8 cellular contexts compared by ENCODE assay signal in genomic region chr1:9652379-9653194, GRCh38. TPM values are rescaled to one million over a fixed set of nuclear protein-coding genes. Genes with fewer than 3 reads are reported as not detected.
DNase-seq lines count a peak whose midpoint lies in the region; ATAC-seq, FAIRE-seq and TF ChIP-seq lines count a peak whose summit lies in the region.

No MANE protein-coding gene starts in this region.

- under 1% methylated on average over 42 of the region's 55 CpGs for WGBS in GM12878 (ENCODE audit: insufficient coverage, insufficient replicate concordance, low lambda C conversion rate, missing lambda C conversion rate)
- 6% methylated on average over 25 of the region's 55 CpGs for WGBS in suprapubic skin

- no peak for TF ChIP-seq RAD21 in GM12878 (IDR thresholded peaks at IDR 0.05; ENCODE audit: insufficient read depth, low read depth, low read length)

- peak overlapping the region; percentile 86 for H3K4me3 ChIP-seq in GM12878
- peak overlapping the region; percentile 64 for H3K4me3 ChIP-seq in lower lobe of right lung
- peak overlapping the region; percentile 59 for H3K4me3 ChIP-seq in suprapubic skin
- no peak overlapping the region for H3K4me3 ChIP-seq in MM.1S (ENCODE audit: low read length)

- no peaks in the 10 kb centered on the region for H3K27me3 Mint-ChIP-seq in T-cell

- DNase-seq in NCI-H748 (lab: John Stamatoyannopoulos, UW; ENCODE audit: unreplicated experiment) (peak; percentile 29), NCI-H748 treated with DMSO at 0.1 percent for 48 hours (lab: John Stamatoyannopoulos, UW) (no peak), T-cell (peak; percentile 53 to 83 (median 74)), GM12878 (ENCODE audit: low read depth, low spot score) (no peak), lower lobe of right lung (peak; percentile 70), suprapubic skin (ENCODE audit: low spot score in 2 of 2) (no peak), MM.1S (no peak)

- peak overlapping the region; percentile 96 to 100 (median 97) for H3K4me3 Mint-ChIP-seq in T-cell

- intact Hi-C loops in GM12878 (cut with micrococcal nuclease; ENCODE audit: unreplicated experiment) (loop anchor here (2.0 kb wide), 1 partner anchor 64 kb away; the partner anchor contains the start of gene TMEM201), lower lobe of right lung (cut with DNase I) (no loop called here)

- no peak for FAIRE-seq in GM12878 (lab: Jason Lieb, UNC)

- H3K27ac ChIP-seq in GM12878 (ENCODE audit: control insufficient read depth, insufficient read depth) (peak overlapping the region; percentile 89), lower lobe of right lung (peak overlapping the region; percentile 80), suprapubic skin (peak overlapping the region; percentile 66), MM.1S (ENCODE audit: low read length) (no peak overlapping the region)

- TF ChIP-seq CTCF in GM12878 (IDR thresholded peaks at IDR 0.05 in 2 of 3, conservative IDR thresholded peaks at IDR 0.05 in 1 of 3; ENCODE audit: control insufficient read depth in 2 of 3, extremely low read depth in 1 of 3, insufficient read depth in 1 of 3, low read depth in 3 of 3, low read length in 3 of 3) (peak in 2 of 3 experiments; percentile 26 to 37; a peak in 2 of 6 replicates), lower lobe of right lung (IDR thresholded peaks at IDR 0.05) (no peak), suprapubic skin (IDR thresholded peaks at IDR 0.05) (no peak), MM.1S (IDR thresholded peaks at IDR 0.05; ENCODE audit: low read length) (no peak)

- SMC1A ChIA-PET in GM12878 (lab: Charles Lee; ENCODE audit: uncharacterized antibody, unreplicated experiment): interaction anchor here (0.6 to 9.9 kb wide), 7 partner anchors 9 to 75 kb away, joined by 3 to 215 read pairs (median 6); no protein-coding TSS in a partner anchor

- peak overlapping the region; percentile 81 for H3K9ac ChIP-seq in GM12878 (ENCODE audit: control insufficient read depth, insufficient read depth, low read length)
- no peak overlapping the region for H3K9ac ChIP-seq in MM.1S (ENCODE audit: low read length)

- peak; percentile 68 for TF ChIP-seq POLR2A in GM12878 (IDR thresholded peaks at IDR 0.05; ENCODE audit: low read depth, low read length)
- TF ChIP-seq POLR2A in suprapubic skin (IDR thresholded peaks at IDR 0.05): no peak

- H4K20me1 ChIP-seq in GM12878 (ENCODE audit: control insufficient read depth, insufficient read depth): no peaks in the 10 kb centered on the region
- no peaks in the 10 kb centered on the region for H4K20me1 ChIP-seq in MM.1S (ENCODE audit: insufficient read depth, low read length)

- H3K27ac Mint-ChIP-seq in T-cell: peak overlapping the region; percentile 98

- POLR2A ChIA-PET in T-cell (lab: Charles Lee) (interaction anchor here in 1 of 2 donors (0.6 to 0.7 kb wide), 4 partner anchors 22 to 226 kb away, joined by 3 to 21 read pairs (median 7); no protein-coding TSS in a partner anchor), GM12878 (lab: Charles Lee) (interaction anchor here (0.7 to 11.0 kb wide), 5 partner anchors 15 to 659 kb away, joined by 3 to 284 read pairs (median 3); no protein-coding TSS in a partner anchor)

- H3K4me1 ChIP-seq in GM12878 (ENCODE audit: control insufficient read depth, insufficient read depth, low read length) (peaks cover 15% of the 10 kb centered on the region), lower lobe of right lung (peaks cover 17% of the 10 kb centered on the region), suprapubic skin (peaks cover 14% of the 10 kb centered on the region), MM.1S (ENCODE audit: low read length) (no peaks in the 10 kb centered on the region)

- H3K79me2 ChIP-seq in GM12878 (ENCODE audit: control insufficient read depth, insufficient read depth, low read length): peaks cover 77% of the 10 kb centered on the region
- no peaks in the 10 kb centered on the region for H3K79me2 ChIP-seq in MM.1S (ENCODE audit: low read length)

- no TSS peak for BruUV-seq in GM12878 (replicated peaks; lab: Mats Ljungman, UMichigan)

- in situ Hi-C loops in GM12878 (cut with MboI): no loop called here

- ATAC-seq in T-cell (replicated peaks in 1 of 4) (peak; percentile 60 to 64 (median 62)), GM12878 (peak; percentile 9), lower lobe of right lung (peak; percentile 65 to 67), GM19467 (IDR thresholded peaks at IDR 0.05; ENCODE audit: unreplicated experiment) (no peak)

- peak overlapping the region; percentile 90 for H3K4me2 ChIP-seq in GM12878 (ENCODE audit: control insufficient read depth, insufficient read depth)
- no peak overlapping the region for H3K4me2 ChIP-seq in MM.1S (ENCODE audit: low read depth, low read length)

- TF ChIP-seq EP300 in GM12878 (IDR thresholded peaks at IDR 0.05; ENCODE audit: borderline replicate concordance in 1 of 2, control insufficient read depth in 1 of 2, low read depth in 2 of 2, low read length in 2 of 2) (0 out of 4 replicates have a peak, but pooled peaks of 1 of the 2 experiments have one; percentile 11), suprapubic skin (IDR thresholded peaks at IDR 0.05) (no peak)

- peaks cover 76 to 85% (median 77%) of the 10 kb centered on the region in 3 donors for H3K4me1 Mint-ChIP-seq in T-cell

- CTCF ChIA-PET in T-cell (lab: Charles Lee): interaction anchor here (0.6 to 5.6 kb wide), 8 partner anchors 12 to 1502 kb away, joined by 3 to 60 read pairs (median 9); no protein-coding TSS in a partner anchor
- CTCF ChIA-PET in GM12878 (lab: Yijun Ruan, JAX): interaction anchor here (0.6 to 12.0 kb wide), 11 partner anchors 8 to 588 kb away, joined by 3 to 203 read pairs (median 5); no protein-coding TSS in a partner anchor

- H3K27me3 ChIP-seq in GM12878 (replicated peaks in 1 of 2; ENCODE audit: control insufficient read depth in 2 of 2, insufficient read depth in 2 of 2, low read length in 1 of 2): no peaks in the 10 kb centered on the region
- peaks cover 17% of the 10 kb centered on the region for H3K27me3 ChIP-seq in lower lobe of right lung (ENCODE audit: low read depth)
- peaks cover 35% of the 10 kb centered on the region for H3K27me3 ChIP-seq in suprapubic skin
- peaks cover 89% of the 10 kb centered on the region for H3K27me3 ChIP-seq in MM.1S (replicated peaks; ENCODE audit: insufficient read depth, low read length)

- peak overlapping the region; percentile 28 for H2AFZ ChIP-seq in GM12878 (ENCODE audit: control insufficient read depth, low read depth, low read length)
- no peak overlapping the region for H2AFZ ChIP-seq in MM.1S (ENCODE audit: low read length)

- H3K36me3 Mint-ChIP-seq in T-cell: no peaks in the 10 kb centered on the region

- no peaks in the 10 kb centered on the region for H3K9me2 ChIP-seq in MM.1S (replicated peaks; ENCODE audit: insufficient read depth, low read length)

- RAD21 ChIA-PET in GM12878 (lab: Charles Lee; ENCODE audit: unreplicated experiment): interaction anchor here (1.6 to 10.4 kb wide), 4 partner anchors 24 to 135 kb away, joined by 5 to 336 read pairs (median 22); no protein-coding TSS in a partner anchor

- H3K9me3 ChIP-seq in GM12878 (replicated peaks; ENCODE audit: control insufficient read depth, insufficient read depth, low read length) (no peaks in the 10 kb centered on the region), lower lobe of right lung (no peaks in the 10 kb centered on the region), suprapubic skin (no peaks in the 10 kb centered on the region), MM.1S (replicated peaks; ENCODE audit: insufficient read depth, low read length) (no peaks in the 10 kb centered on the region)

- no peaks in the 10 kb centered on the region for H3F3A ChIP-seq in MM.1S (ENCODE audit: insufficient read depth, low read length)

- no peaks in the 10 kb centered on the region for H3K36me3 ChIP-seq in GM12878 (ENCODE audit: control insufficient read depth in 2 of 2, insufficient read depth in 2 of 2, low read length in 1 of 2)
- no peaks in the 10 kb centered on the region for H3K36me3 ChIP-seq in lower lobe of right lung
- no peaks in the 10 kb centered on the region for H3K36me3 ChIP-seq in suprapubic skin
- no peaks in the 10 kb centered on the region for H3K36me3 ChIP-seq in MM.1S (replicated peaks; ENCODE audit: insufficient read depth, low read length)

- no peaks in the 10 kb centered on the region for H3K9me3 Mint-ChIP-seq in T-cell

TF ChIP-seq in GM12878, 131 proteins besides CTCF, POLR2A, EP300 and RAD21 (continues in another document):
- TF ChIP-seq, protein P1, sequence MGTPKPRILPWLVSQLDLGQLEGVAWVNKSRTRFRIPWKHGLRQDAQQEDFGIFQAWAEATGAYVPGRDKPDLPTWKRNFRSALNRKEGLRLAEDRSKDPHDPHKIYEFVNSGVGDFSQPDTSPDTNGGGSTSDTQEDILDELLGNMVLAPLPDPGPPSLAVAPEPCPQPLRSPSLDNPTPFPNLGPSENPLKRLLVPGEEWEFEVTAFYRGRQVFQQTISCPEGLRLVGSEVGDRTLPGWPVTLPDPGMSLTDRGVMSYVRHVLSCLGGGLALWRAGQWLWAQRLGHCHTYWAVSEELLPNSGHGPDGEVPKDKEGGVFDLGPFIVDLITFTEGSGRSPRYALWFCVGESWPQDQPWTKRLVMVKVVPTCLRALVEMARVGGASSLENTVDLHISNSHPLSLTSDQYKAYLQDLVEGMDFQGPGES (IDR thresholded peaks at IDR 0.05): no peak

RNA-seq across cellular contexts. Expression of gene PIK3CD, which starts 1.1 kb away (rescaled TPM):
- total RNA-seq in T-cell (100 to 1,000 TPM; 246 to 313 (median 280) TPM), GM12878 (2014; rRNA removed) (51.6 and 57.4 TPM in 2 replicates), GM12878 (2014; rRNA removed; fragmentation: Illumina TruSeq; extraction: Trizol) (24.2 and 25.5 TPM in 2 replicates), GM12878 (2021) (101 and 102 TPM in 2 replicates), lower lobe of right lung (28.3 TPM), suprapubic skin (1 to 10 TPM; 4.0 to 8.6 (median 6.4) TPM)
- 277 and 361 TPM in 2 replicates for total RNA-seq in GM12878 (2013; cell fraction: nucleolus; rRNA removed)
- 22.2 TPM for polyA plus RNA-seq in GM12878 (2011; ENCODE audit: low read depth)
- polyA plus RNA-seq in GM12878 (2011; rRNA removed) (21.4 and 52.8 TPM in 2 replicates), GM12878 (2014; fragmentation: Illumina TruSeq; extraction: Trizol) (22.0 and 39.5 TPM in 2 replicates), GM12878 (2014; fragmentation: Nextera tagmentation; extraction: Ambion mirVana) (10 to 100 TPM in 1 of 2 experiments, 1 to 10 TPM in 1; 7.0 to 12.7 TPM), GM12878 (2014; rRNA removed) (64.2 and 76.9 TPM in 2 replicates), GM12878 (2016; fragmentation: Nextera tagmentation; extraction: Ambion mirVana) (10 to 100 TPM; 49.4 to 53.4 TPM)
- polyA plus RNA-seq in GM12878 (2011; cell fraction: cytosol; rRNA removed): 67.2 and 70.2 TPM in 2 replicates
- polyA plus RNA-seq in GM12878 (2011; cell fraction: nucleus; rRNA removed): 243 and 311 TPM in 2 replicates
- polyA plus RNA-seq in GM12878 (2012): 43.5 and 56.6 TPM in 2 replicates
- 92.2 and 120 TPM in 2 replicates for polyA minus RNA-seq in GM12878 (2011; rRNA and poly(A)+ RNA removed)
- 38.1 and 38.6 TPM in 2 replicates for polyA minus RNA-seq in GM12878 (2011; cell fraction: cytosol; rRNA and poly(A)+ RNA removed)
- 155 and 175 TPM in 2 replicates for polyA minus RNA-seq in GM12878 (2011; cell fraction: nucleus; rRNA and poly(A)+ RNA removed)

Comparison
In these comparisons a context has a peak if more than half of its experiments do, and no peak if none do; other contexts are left out.
1. DNase-seq: peak in NCI-H748 (single experiment), T-cell (34 of 34) and lower lobe of right lung (single experiment); none in NCI-H748 treated with DMSO at 0.1 percent for 48 hours (single experiment), GM12878 (single experiment), suprapubic skin (0 of 2) and MM.1S (single experiment).
2. CTCF ChIP-seq: peak in GM12878 (2 of 3); none in lower lobe of right lung (single experiment), suprapubic skin (0 of 2) and MM.1S (single experiment).